26 cellular contexts compared by ENCODE assay signal in genomic region chr3:184632551-184632950, GRCh38.
DNase-seq lines count a peak whose midpoint lies in the region; ATAC-seq and TF ChIP-seq lines count a peak whose summit lies in the region.
"Had no signal": no experiment of that assay in that cellular context is flagged by ENCODE, and none has a peak within 500 bp of the region (broad histone marks: within the 10 kb centered on the region; RNA-seq: fewer than 3 reads in every experiment).

No MANE protein-coding gene starts in this region.

- peaks cover 0 to 2% (median 0%) of the 10 kb centered on the region in 5 experiments for H3K9me3 Mint-ChIP-seq in brain
- no peaks in the 10 kb centered on the region for H3K9me3 Mint-ChIP-seq in nephron progenitor cell
- H3K9me3 Mint-ChIP-seq: activated CD8-positive, alpha-beta T cell treated with anti-CD3 and anti-CD28 coated beads for 36 hours; natural killer cell; WTC11 had no signal

- H3K4me3 ChIP-seq in HCT116 (replicated peaks in 1 of 2; ENCODE audit: low read depth in 1 of 2, low read length in 2 of 2): no peak overlapping the region
- H3K4me3 ChIP-seq: BLaER1 treated with 17β-estradiol and CSF1 and Interleukin-3, amounts not matched to agents 10 nM and 100 nM had no signal

- POLR2A ChIA-PET in HCT116 (lab: Charles Lee): no interaction called here

- H3K27ac Mint-ChIP-seq in brain (peak overlapping the region; percentile 46 to 94 (median 77)), nephron progenitor cell (peak overlapping the region; percentile 82)
- H3K27ac Mint-ChIP-seq: activated CD8-positive, alpha-beta T cell treated with anti-CD3 and anti-CD28 coated beads for 36 hours; natural killer cell; progenitor cell of endocrine pancreas; WTC11 had no signal

- no peaks in the 10 kb centered on the region for H3K27me3 ChIP-seq in HCT116 (ENCODE audit: insufficient read depth, low read length)
- H3K27me3 ChIP-seq: BLaER1 treated with 17β-estradiol and CSF1 and Interleukin-3, amounts not matched to agents 10 nM and 100 nM had no signal

- H3K9ac ChIP-seq in HCT116 (ENCODE audit: low read length): no peak overlapping the region
- H3K9ac ChIP-seq: BLaER1 treated with 17β-estradiol and CSF1 and Interleukin-3, amounts not matched to agents 10 nM and 100 nM; SK-N-SH had no signal

- intact Hi-C loops in HCT116 (cut with micrococcal nuclease): no loop called here
- intact Hi-C loops in left ventricle myocardium superior (cut with micrococcal nuclease): no loop called here

- TF ChIP-seq RAD21 in HCT116 (IDR thresholded peaks at IDR 0.05; ENCODE audit: low read depth): no peak

- TF ChIP-seq POLR2A in HCT116 (IDR thresholded peaks at IDR 0.05; ENCODE audit: borderline replicate concordance, extremely low read depth, insufficient read depth, insufficient read length): no peak

- no peaks in the 10 kb centered on the region for H3K79me2 ChIP-seq in HCT116 (ENCODE audit: insufficient read depth, low read length)

- no peak overlapping the region for H2AFZ ChIP-seq in HCT116 (ENCODE audit: low read depth, low read length, poor library complexity, severe bottlenecking)

- CTCF ChIA-PET in HCT116 (lab: Charles Lee): no interaction called here

- DNase-seq in HCT116 (ENCODE audit: low read depth, low spot score) (no peak), left ventricle myocardium superior (no peak), nephron progenitor cell (no peak), NCI-H748 (lab: John Stamatoyannopoulos, UW; ENCODE audit: unreplicated experiment) (no peak), NCI-H510A (lab: John Stamatoyannopoulos, UW) (no peak), MV-4-11 (lab: John Stamatoyannopoulos, UW) (no peak)
- DNase-seq in activated naive CD4-positive, alpha-beta T cell treated with anti-CD3 and anti-CD28 coated beads, Interleukin-2, amount 50 U/mL, for 16 hours: no peak
- DNase-seq: ACHN; activated CD8-positive, alpha-beta T cell treated with anti-CD3 and anti-CD28 coated beads for 36 hours; activated T-cell treated with anti-CD3 and anti-CD28 coated beads, Interleukin-2, amount 50 U/mL, for 1 hour; amniotic stem cell; dermis blood vessel endothelial cell; foreskin fibroblast; hippocampal formation; Kasumi-1; mesenchymal stem cell; natural killer cell; NCI-H1048; NCI-H2029; RPMI8226; SK-N-SH; stimulated activated CD4-positive, alpha-beta T cell treated with anti-CD3 and anti-CD28 coated beads, Interleukin-1b, Interleukin-23, amount 100 ng/mL, for 48 hours had no signal

- no peaks in the 10 kb centered on the region for H3K9me2 ChIP-seq in HCT116 (ENCODE audit: insufficient read depth)
- H3K9me2 ChIP-seq: SK-N-SH had no signal

- H3K9me3 ChIP-seq in HCT116 (ENCODE audit: control insufficient read depth in 1 of 2, insufficient read depth in 1 of 2, low read depth in 1 of 2, low read length in 2 of 2): no peaks in the 10 kb centered on the region
- H3K9me3 ChIP-seq: BLaER1 treated with 17β-estradiol and CSF1 and Interleukin-3, amounts not matched to agents 10 nM and 100 nM; SK-N-SH had no signal

- H3K4me3 Mint-ChIP-seq in brain (peak overlapping the region in 1 of 5 experiments; percentile 16), nephron progenitor cell (no peak overlapping the region)
- H3K4me3 Mint-ChIP-seq: activated CD8-positive, alpha-beta T cell treated with anti-CD3 and anti-CD28 coated beads for 36 hours; natural killer cell; WTC11 had no signal

- no peak for TF ChIP-seq CTCF in HCT116 (IDR thresholded peaks at IDR 0.05 in 2 of 3, conservative IDR thresholded peaks at IDR 0.05 in 1 of 3; ENCODE audit: borderline replicate concordance in 1 of 3, insufficient read depth in 1 of 3, low read depth in 2 of 3, low read length in 2 of 3)
- no peak for TF ChIP-seq CTCF in brain (conservative IDR thresholded peaks at IDR 0.05)
- TF ChIP-seq CTCF in nephron progenitor cell (IDR thresholded peaks at IDR 0.05): no peak

- no peak overlapping the region for H3K27ac ChIP-seq in HCT116 (ENCODE audit: low read depth, low read length)

- RAD21 ChIA-PET in HCT116 (lab: Charles Lee; ENCODE audit: low non-redundant PET in 1 of 2, low total read pairs in 2 of 2, uncharacterized antibody in 2 of 2, unreplicated experiment in 2 of 2): no interaction called here

- ATAC-seq in HCT116 (peak; percentile 63), left ventricle myocardium superior (peak; percentile 40)
- ATAC-seq: activated CD8-positive, alpha-beta T cell treated with anti-CD3 and anti-CD28 coated beads for 36 hours; natural killer cell; WTC11 had no signal

- no peak overlapping the region for H3K4me2 ChIP-seq in HCT116 (ENCODE audit: low read length)
- H3K4me2 ChIP-seq: SK-N-SH had no signal

- H3K27me3 Mint-ChIP-seq in brain: no peaks in the 10 kb centered on the region
- H3K27me3 Mint-ChIP-seq in nephron progenitor cell (ENCODE audit: low read depth, poor library complexity): peaks cover 26% of the 10 kb centered on the region
- H3K27me3 Mint-ChIP-seq: activated CD8-positive, alpha-beta T cell treated with anti-CD3 and anti-CD28 coated beads for 36 hours had no signal

- H3K4me1 Mint-ChIP-seq in brain (peaks cover 7% of the 10 kb centered on the region), nephron progenitor cell (peaks cover 60% of the 10 kb centered on the region)

- H4K20me1 ChIP-seq in HCT116 (ENCODE audit: insufficient read depth): no peaks in the 10 kb centered on the region
- H4K20me1 ChIP-seq: BLaER1 treated with 17β-estradiol and CSF1 and Interleukin-3, amounts not matched to agents 10 nM and 100 nM had no signal

- H3K36me3 Mint-ChIP-seq in brain: no peaks in the 10 kb centered on the region
- no peaks in the 10 kb centered on the region for H3K36me3 Mint-ChIP-seq in nephron progenitor cell (ENCODE audit: low read depth)
- H3K36me3 Mint-ChIP-seq: natural killer cell, WTC11 had no signal

- no TSS peak for BruUV-seq in HCT116 (replicated peaks; lab: Mats Ljungman, UMichigan)

- H3K4me1 ChIP-seq in HCT116 (ENCODE audit: control insufficient read depth in 1 of 2, insufficient read depth in 2 of 2, low read length in 2 of 2): peaks cover 3 to 12% of the 10 kb centered on the region in 2 experiments; a peak in 3 of 4 replicates

- no peaks in the 10 kb centered on the region for H3K36me3 ChIP-seq in HCT116 (ENCODE audit: control insufficient read depth in 1 of 2, insufficient read depth in 2 of 2, low read length in 2 of 2)
- H3K36me3 ChIP-seq: BLaER1 treated with 17β-estradiol and CSF1 and Interleukin-3, amounts not matched to agents 10 nM and 100 nM had no signal

TF ChIP-seq in HCT116, 20 proteins besides CTCF, POLR2A, EP300 and RAD21:
- no peak for TF ChIP-seq EGR1 (IDR thresholded peaks at IDR 0.05; ENCODE audit: low read depth)
- TF ChIP-seq ATF3 (IDR thresholded peaks at IDR 0.05): no peak
- no peak for TF ChIP-seq ZFX (IDR thresholded peaks at IDR 0.05)
- no peak for TF ChIP-seq EZH2phosphoT487 (IDR thresholded peaks at IDR 0.05; ENCODE audit: borderline replicate concordance)
- TF ChIP-seq CEBPB (IDR thresholded peaks at IDR 0.05; ENCODE audit: low read depth): no peak
- no peak for TF ChIP-seq TCF7L2 (IDR thresholded peaks at IDR 0.05; ENCODE audit: borderline replicate concordance, extremely low read depth, insufficient read depth, insufficient read length)
- TF ChIP-seq ELF1 (IDR thresholded peaks at IDR 0.05; ENCODE audit: borderline replicate concordance, low read depth): no peak
- TF ChIP-seq CBX3 (IDR thresholded peaks at IDR 0.05; ENCODE audit: low read depth): no peak
- no peak for TF ChIP-seq FOSL1 (IDR thresholded peaks at IDR 0.05; ENCODE audit: low read depth)
- TF ChIP-seq YY1 (IDR thresholded peaks at IDR 0.05; ENCODE audit: extremely low read depth, insufficient replicate concordance, low read depth, low read length): no peak
- TF ChIP-seq ZNF274 (IDR thresholded peaks at IDR 0.05; ENCODE audit: low read depth, low read length): no peak
- TF ChIP-seq JUND (IDR thresholded peaks at IDR 0.05): no peak
- TF ChIP-seq SRF (IDR thresholded peaks at IDR 0.05; ENCODE audit: low read depth): no peak
- no peak for TF ChIP-seq EZH2 (IDR thresholded peaks at IDR 0.05)
- no peak for TF ChIP-seq MAX (IDR thresholded peaks at IDR 0.05)
- TF ChIP-seq POLR2AphosphoS5 (IDR thresholded peaks at IDR 0.05; ENCODE audit: low read depth, low read length): no peak
- TF ChIP-seq SIN3A (IDR thresholded peaks at IDR 0.05; ENCODE audit: low read depth): no peak
- no peak for TF ChIP-seq SP1 (IDR thresholded peaks at IDR 0.05; ENCODE audit: low read depth)
- no peak for TF ChIP-seq REST (IDR thresholded peaks at IDR 0.05; ENCODE audit: low read depth)
